8 cellular contexts compared by ENCODE assay signal in genomic region chr9:15142903-15143534, GRCh38.
DNase-seq lines count a peak whose midpoint lies in the region; ATAC-seq and TF ChIP-seq lines count a peak whose summit lies in the region.

No MANE protein-coding gene starts in this region.

- in situ Hi-C loops in IMR-90 (cut with MboI; ENCODE audit: low sequenced_read_pairs): loop anchor here (25.0 kb wide), 1 partner anchor 306 kb away; no protein-coding TSS in a partner anchor
- in situ Hi-C loops in KBM-7 (cut with MboI; ENCODE audit: low pct_unique_long_range_greater_than_20kb, low sequenced_read_pairs): no loop called here

- H3K56ac ChIP-seq in IMR-90 (ENCODE audit: extremely low read depth, insufficient read depth, low read length): no peak overlapping the region

- H2BK120ac ChIP-seq in IMR-90 (ENCODE audit: low read depth, low read length): no peak overlapping the region

- no peaks in the 10 kb centered on the region for H3K4me1 ChIP-seq in IMR-90 (ENCODE audit: control insufficient read depth, insufficient read depth, low read length)
- peaks cover 3% of the 10 kb centered on the region for H3K4me1 ChIP-seq in endodermal cell (ENCODE audit: control insufficient read depth, insufficient read depth, low read length)

- H4K5ac ChIP-seq in IMR-90 (ENCODE audit: low read depth, low read length): no peak overlapping the region

- H2BK20ac ChIP-seq in IMR-90 (ENCODE audit: low read depth, low read length): no peak overlapping the region

- H3K4me1 Mint-ChIP-seq in endodermal cell: peaks cover 14% of the 10 kb centered on the region
- peaks cover 12% of the 10 kb centered on the region for H3K4me1 Mint-ChIP-seq in mesothelial cell of epicardium

- no peak overlapping the region for H3K27ac ChIP-seq in IMR-90 (ENCODE audit: insufficient read depth, low read length)
- H3K27ac ChIP-seq in endodermal cell (ENCODE audit: low read depth, low read length): no peak overlapping the region

- H3K9me1 ChIP-seq in IMR-90 (ENCODE audit: insufficient read depth, low read length): no peaks in the 10 kb centered on the region

- no peaks in the 10 kb centered on the region for H3K9me3 Mint-ChIP-seq in activated naive CD4-positive, alpha-beta T cell treated with anti-CD3 and anti-CD28 coated beads, Interleukin-2, amount 50 U/mL, for 72 hours
- H3K9me3 Mint-ChIP-seq in endodermal cell (no peaks in the 10 kb centered on the region), mesothelial cell of epicardium (no peaks in the 10 kb centered on the region)

- no peak overlapping the region for H2AK9ac ChIP-seq in IMR-90 (replicated peaks; ENCODE audit: low read depth, low read length, poor library complexity)

- H3K9me3 ChIP-seq in IMR-90 (ENCODE audit: control insufficient read depth, insufficient read depth, low read length) (no peaks in the 10 kb centered on the region), endodermal cell (ENCODE audit: control insufficient read depth, low read length) (no peaks in the 10 kb centered on the region)

- H2AFZ ChIP-seq in IMR-90 (replicated peaks; ENCODE audit: low read length, poor library complexity): no peak overlapping the region

- POLR2A ChIA-PET in IMR-90 (lab: Charles Lee; ENCODE audit: unreplicated experiment): no interaction called here

- no peak overlapping the region for H3K4me3 ChIP-seq in IMR-90 (ENCODE audit: insufficient read depth, low read depth, low read length)
- H3K4me3 ChIP-seq in endodermal cell (ENCODE audit: low read length): no peak overlapping the region

- CTCF ChIA-PET in IMR-90 (lab: Yijun Ruan, JAX): interaction anchor here (1.0 kb wide), 1 partner anchor 11 kb away, joined by 5 read pairs; no protein-coding TSS in a partner anchor

- no peak overlapping the region for H3K14ac ChIP-seq in IMR-90 (replicated peaks; ENCODE audit: low read depth, low read length)

- H3K27me3 ChIP-seq in IMR-90 (ENCODE audit: control insufficient read depth, insufficient read depth, low read length) (peaks cover 17% of the 10 kb centered on the region), endodermal cell (ENCODE audit: control insufficient read depth, insufficient read depth, low read length, poor library complexity, severe bottlenecking) (no peaks in the 10 kb centered on the region)

- H3K4me3 Mint-ChIP-seq in endodermal cell (no peak overlapping the region), mesothelial cell of epicardium (no peak overlapping the region)

- H3K4ac ChIP-seq in IMR-90 (ENCODE audit: low read depth, low read length): no peak overlapping the region

- no peak overlapping the region for H3K27ac Mint-ChIP-seq in activated naive CD4-positive, alpha-beta T cell treated with anti-CD3 and anti-CD28 coated beads, Interleukin-2, amount 50 U/mL, for 72 hours
- no peak overlapping the region for H3K27ac Mint-ChIP-seq in endodermal cell
- H3K27ac Mint-ChIP-seq in mesothelial cell of epicardium: no peak overlapping the region

- H2BK5ac ChIP-seq in IMR-90 (ENCODE audit: low read depth, low read length, poor library complexity, severe bottlenecking): no peak overlapping the region

- no CpG with 5 or more reads among the region's 6 CpGs for WGBS in IMR-90 (ENCODE audit: extremely low coverage in 2 of 2, insufficient read length in 1 of 2), 2 experiments
- WGBS in endodermal cell (ENCODE audit: insufficient coverage in 1 of 2, insufficient read length in 1 of 2), 2 experiments: 63 to 74% methylated on average over 4 to 6 of the region's 6 CpGs

- no peaks in the 10 kb centered on the region for H3K79me1 ChIP-seq in IMR-90 (ENCODE audit: low read depth in 1 of 2, low read length in 2 of 2)

- H3K36me3 ChIP-seq in IMR-90 (ENCODE audit: control insufficient read depth, insufficient read depth, low read length) (no peaks in the 10 kb centered on the region), endodermal cell (ENCODE audit: control insufficient read depth, insufficient read depth, low read length) (no peaks in the 10 kb centered on the region)

- intact Hi-C loops in IMR-90 (cut with micrococcal nuclease): no loop called here

- TF ChIP-seq CTCF in IMR-90 (conservative IDR thresholded peaks at IDR 0.05; ENCODE audit: low read depth, low read length) (peak; percentile 70), endodermal cell (conservative IDR thresholded peaks at IDR 0.05) (peak; percentile 92), mesothelial cell of epicardium (IDR thresholded peaks at IDR 0.05; ENCODE audit: unreplicated experiment) (peak; percentile 70)

- H4K20me1 ChIP-seq in IMR-90 (ENCODE audit: insufficient read depth, low read length): no peaks in the 10 kb centered on the region

- H3K18ac ChIP-seq in IMR-90 (ENCODE audit: low read depth, low read length): no peak overlapping the region

- H3K23ac ChIP-seq in IMR-90 (ENCODE audit: low read depth, low read length): no peak overlapping the region

- peak; percentile 36; the same call in 1 of the 2 replicates for TF ChIP-seq RAD21 in IMR-90 (IDR thresholded peaks at IDR 0.05; ENCODE audit: low read length)

- H2BK15ac ChIP-seq in IMR-90 (ENCODE audit: low read depth, low read length): no peak overlapping the region

- no peak overlapping the region for H2AK5ac ChIP-seq in IMR-90 (ENCODE audit: low read depth, low read length)

- dilution Hi-C loops in IMR-90 (cut with HindIII; ENCODE audit: low sequenced_read_pairs, unreplicated experiment): no loop called here

- H3K36me3 Mint-ChIP-seq in activated naive CD4-positive, alpha-beta T cell treated with anti-CD3 and anti-CD28 coated beads, Interleukin-2, amount 50 U/mL, for 72 hours: no peaks in the 10 kb centered on the region
- no peaks in the 10 kb centered on the region for H3K36me3 Mint-ChIP-seq in endodermal cell (ENCODE audit: low read depth)
- no peaks in the 10 kb centered on the region for H3K36me3 Mint-ChIP-seq in mesothelial cell of epicardium

- BruUV-seq in IMR-90 (replicated peaks; lab: Mats Ljungman, UMichigan): no TSS peak

- no peak for TF ChIP-seq POLR2A in IMR-90 (IDR thresholded peaks at IDR 0.05; ENCODE audit: low read depth, low read length)

- ATAC-seq in activated naive CD4-positive, alpha-beta T cell treated with anti-CD3 and anti-CD28 coated beads, Interleukin-2, amount 50 U/mL, for 72 hours: peak; percentile 59 to 73
- ATAC-seq in GM21737 (IDR thresholded peaks at IDR 0.05; ENCODE audit: unreplicated experiment): peak; percentile 90
- peak; percentile 99 for ATAC-seq in IMR-90 (ENCODE audit: low read depth)

- no peak overlapping the region for H3K4me2 ChIP-seq in IMR-90 (ENCODE audit: low read depth, low read length)

- DNase-seq in activated naive CD4-positive, alpha-beta T cell treated with anti-CD3 and anti-CD28 coated beads, Interleukin-2, amount 50 U/mL, for 72 hours (ENCODE audit: low spot score in 2 of 2): no peak
- no peak for DNase-seq in activated naive CD4-positive, alpha-beta T cell treated with anti-CD3 and anti-CD28 coated beads, Interleukin-2, amount 50 U/mL, for 16 hours
- DNase-seq in IMR-90 (peak; percentile 70), RPMI7951 (ENCODE audit: low read depth) (peak; percentile 40), endodermal cell (peak; percentile 61), mesothelial cell of epicardium (ENCODE audit: low spot score in 2 of 2, unreplicated experiment in 2 of 2) (no peak), KBM-7 (no peak)

- no peak overlapping the region for H3K9ac ChIP-seq in IMR-90 (ENCODE audit: low read depth, low read length)
- H3K9ac ChIP-seq in endodermal cell (ENCODE audit: extremely low read depth, low read length, poor library complexity, severe bottlenecking): no peak overlapping the region

- H4K91ac ChIP-seq in IMR-90 (ENCODE audit: insufficient read depth, low read depth, low read length): no peak overlapping the region

- H3K27me3 Mint-ChIP-seq in endodermal cell (ENCODE audit: insufficient read depth): no peaks in the 10 kb centered on the region
- no peaks in the 10 kb centered on the region for H3K27me3 Mint-ChIP-seq in mesothelial cell of epicardium (ENCODE audit: low read depth)

- H4K8ac ChIP-seq in IMR-90 (ENCODE audit: low read depth in 2 of 2, low read length in 2 of 2): no peak overlapping the region

TF ChIP-seq in IMR-90, 13 proteins besides CTCF, POLR2A, EP300 and RAD21:
- TF ChIP-seq SMC3 (IDR thresholded peaks at IDR 0.05; ENCODE audit: low read depth, low read length): peak; percentile 34; the same call in 1 of the 2 replicates
- no peak for TF ChIP-seq ELK1 (IDR thresholded peaks at IDR 0.05; ENCODE audit: borderline replicate concordance, low read depth, low read length)
- TF ChIP-seq CEBPB (IDR thresholded peaks at IDR 0.05; ENCODE audit: low read depth, low read length): no peak

Comparison
In these comparisons a context has a peak if more than half of its experiments do, and no peak if none do; other contexts are left out.
1. DNase-seq: peak in IMR-90 (single experiment), RPMI7951 (single experiment) and endodermal cell (single experiment); none in activated naive CD4-positive, alpha-beta T cell treated with anti-CD3 and anti-CD28 coated beads, Interleukin-2, amount 50 U/mL, for 72 hours (0 of 2), activated naive CD4-positive, alpha-beta T cell treated with anti-CD3 and anti-CD28 coated beads, Interleukin-2, amount 50 U/mL, for 16 hours (single experiment), mesothelial cell of epicardium (0 of 2) and KBM-7 (single experiment).
2. Peak in every context shown above with its lines, with median percentiles within 50 percentile points of each other: ATAC-seq and CTCF ChIP-seq.